8 cellular contexts compared by ENCODE assay signal in genomic region chr9:13568851-13569618, GRCh38.
DNase-seq lines count a peak whose midpoint lies in the region; ATAC-seq lines count a peak whose summit lies in the region.

No MANE protein-coding gene starts in this region.

- H3K27ac Mint-ChIP-seq in effector memory CD8-positive, alpha-beta T cell, result no peak overlapping the region
- no peak overlapping the region for H3K27ac Mint-ChIP-seq in stimulated activated memory B cell treated with anti-CD40 and anti-IgM and Interleukin-4, amounts not matched to agents 10 μg/mL and 1 μg/mL and 100 μg/mL, for 72 hours
- H3K27ac Mint-ChIP-seq in activated CD4-positive, alpha-beta T cell treated with anti-CD3 and anti-CD28 coated beads for 36 hours, result no peak overlapping the region

- POLR2A ChIA-PET in activated CD4-positive, alpha-beta T cell treated with anti-CD3 and anti-CD28 coated beads for 36 hours (lab: Charles Lee), result no interaction called here

- no peak for ATAC-seq in effector memory CD8-positive, alpha-beta T cell (replicated peaks)
- no peak for ATAC-seq in stimulated activated memory B cell treated with anti-CD40 and anti-IgM and Interleukin-4, amounts not matched to agents 10 μg/mL and 1 μg/mL and 100 μg/mL, for 72 hours
- no peak for ATAC-seq in activated CD4-positive, alpha-beta T cell treated with anti-CD3 and anti-CD28 coated beads for 36 hours
- ATAC-seq in GM21723 (IDR thresholded peaks at IDR 0.05; ENCODE audit: unreplicated experiment), result no peak

- H3K4me3 Mint-ChIP-seq in effector memory CD8-positive, alpha-beta T cell, result peak overlapping the region; percentile 25 to 54
- no peak overlapping the region for H3K4me3 Mint-ChIP-seq in stimulated activated memory B cell treated with anti-CD40 and anti-IgM and Interleukin-4, amounts not matched to agents 10 μg/mL and 1 μg/mL and 100 μg/mL, for 72 hours
- H3K4me3 Mint-ChIP-seq in activated CD4-positive, alpha-beta T cell treated with anti-CD3 and anti-CD28 coated beads for 36 hours, result no peak overlapping the region

- intact Hi-C loops in activated CD4-positive, alpha-beta T cell treated with anti-CD3 and anti-CD28 coated beads for 36 hours (cut with DNase I, micrococcal nuclease), result no loop called here

- H3K9me3 Mint-ChIP-seq in effector memory CD8-positive, alpha-beta T cell, result peaks cover 4 to 6% of the 10 kb centered on the region in 2 donors
- peaks cover 4% of the 10 kb centered on the region for H3K9me3 Mint-ChIP-seq in stimulated activated memory B cell treated with anti-CD40 and anti-IgM and Interleukin-4, amounts not matched to agents 10 μg/mL and 1 μg/mL and 100 μg/mL, for 72 hours
- H3K9me3 Mint-ChIP-seq in activated CD4-positive, alpha-beta T cell treated with anti-CD3 and anti-CD28 coated beads for 36 hours (ENCODE audit: low read depth), result no peaks in the 10 kb centered on the region

- H3K4me1 Mint-ChIP-seq in effector memory CD8-positive, alpha-beta T cell (ENCODE audit: low read depth in 2 of 2), result peaks cover 0 to 6% of the 10 kb centered on the region in 2 donors
- peaks cover 5% of the 10 kb centered on the region for H3K4me1 Mint-ChIP-seq in stimulated activated memory B cell treated with anti-CD40 and anti-IgM and Interleukin-4, amounts not matched to agents 10 μg/mL and 1 μg/mL and 100 μg/mL, for 72 hours
- H3K4me1 Mint-ChIP-seq in activated CD4-positive, alpha-beta T cell treated with anti-CD3 and anti-CD28 coated beads for 36 hours, result peaks cover 3% of the 10 kb centered on the region

- peaks cover 0 to 7% of the 10 kb centered on the region in 2 donors for H3K27me3 Mint-ChIP-seq in effector memory CD8-positive, alpha-beta T cell
- no peaks in the 10 kb centered on the region for H3K27me3 Mint-ChIP-seq in stimulated activated memory B cell treated with anti-CD40 and anti-IgM and Interleukin-4, amounts not matched to agents 10 μg/mL and 1 μg/mL and 100 μg/mL, for 72 hours
- H3K27me3 Mint-ChIP-seq in activated CD4-positive, alpha-beta T cell treated with anti-CD3 and anti-CD28 coated beads for 36 hours, result peaks cover 8% of the 10 kb centered on the region

- peak; percentile 77 for DNase-seq in Ammon's horn (ENCODE audit: low spot score)
- peak; percentile 17 for DNase-seq in NCI-H2107 (lab: John Stamatoyannopoulos, UW)
- no peak for DNase-seq in effector memory CD8-positive, alpha-beta T cell
- DNase-seq in myocyte (ENCODE audit: low read depth), result peak; percentile 83
- DNase-seq in activated CD4-positive, alpha-beta T cell treated with anti-CD3 and anti-CD28 coated beads for 36 hours, result no peak
- no peak for DNase-seq in stimulated activated CD4-positive, alpha-beta T cell treated with anti-CD3 and anti-CD28 coated beads, Interleukin-1b, Interleukin-23, amount 100 ng/mL, for 48 hours

- no peaks in the 10 kb centered on the region for H3K36me3 Mint-ChIP-seq in effector memory CD8-positive, alpha-beta T cell (ENCODE audit: insufficient read depth)
- H3K36me3 Mint-ChIP-seq in stimulated activated memory B cell treated with anti-CD40 and anti-IgM and Interleukin-4, amounts not matched to agents 10 μg/mL and 1 μg/mL and 100 μg/mL, for 72 hours, result no peaks in the 10 kb centered on the region
- H3K36me3 Mint-ChIP-seq in activated CD4-positive, alpha-beta T cell treated with anti-CD3 and anti-CD28 coated beads for 36 hours (ENCODE audit: low read depth), result no peaks in the 10 kb centered on the region

- CTCF ChIA-PET in activated CD4-positive, alpha-beta T cell treated with anti-CD3 and anti-CD28 coated beads for 36 hours (lab: Charles Lee), result no interaction called here

Comparison
In these comparisons a context has a peak if more than half of its experiments do, and no peak if none do; other contexts are left out.
1. DNase-seq: peak in Ammon's horn (single experiment), NCI-H2107 (single experiment) and myocyte (single experiment); none in effector memory CD8-positive, alpha-beta T cell (0 of 3), activated CD4-positive, alpha-beta T cell treated with anti-CD3 and anti-CD28 coated beads for 36 hours (single experiment) and stimulated activated CD4-positive, alpha-beta T cell treated with anti-CD3 and anti-CD28 coated beads, Interleukin-1b, Interleukin-23, amount 100 ng/mL, for 48 hours (single experiment).
2. H3K4me3 Mint-ChIP-seq: peak in effector memory CD8-positive, alpha-beta T cell (2 of 2); none in stimulated activated memory B cell treated with anti-CD40 and anti-IgM and Interleukin-4, amounts not matched to agents 10 μg/mL and 1 μg/mL and 100 μg/mL, for 72 hours (single experiment) and activated CD4-positive, alpha-beta T cell treated with anti-CD3 and anti-CD28 coated beads for 36 hours (single experiment).